17 cellular contexts compared by ENCODE assay signal in the genomic region with DNA sequence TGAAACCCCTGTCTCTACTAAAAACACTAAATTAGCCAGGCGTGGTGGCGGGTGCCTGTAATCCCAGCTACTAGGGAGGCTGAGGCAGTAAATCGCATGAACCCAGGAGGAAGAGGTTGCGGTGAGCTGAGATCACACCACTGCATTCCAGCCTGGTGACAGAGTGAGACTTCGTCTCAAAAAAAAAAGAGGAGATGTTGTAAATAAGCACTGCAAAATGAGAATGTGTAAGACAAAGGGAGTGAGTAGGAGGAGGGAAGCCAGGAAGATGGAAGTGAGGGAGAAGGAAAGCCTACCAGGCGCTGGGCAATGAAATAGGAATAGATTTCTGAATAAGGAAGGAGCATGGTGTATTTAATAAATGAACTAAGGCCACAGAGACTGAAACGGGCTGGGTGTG. TPM values are rescaled to one million over a fixed set of nuclear protein-coding genes. Genes with fewer than 3 reads are reported as not detected.
DNase-seq lines count a peak whose midpoint lies in the region; ATAC-seq and TF ChIP-seq lines count a peak whose summit lies in the region.
"Had no signal": no experiment of that assay in that cellular context is flagged by ENCODE, and none has a peak within 500 bp of the region (broad histone marks: within the 10 kb centered on the region; RNA-seq: fewer than 3 reads in every experiment).

No MANE protein-coding gene starts in this region.

- TF ChIP-seq CTCF in mammary epithelial cell (conservative IDR thresholded peaks at IDR 0.05 in 1 of 2, IDR thresholded peaks at IDR 0.05 in 1 of 2; ENCODE audit: extremely low read depth in 1 of 2, insufficient read depth in 1 of 2, low read depth in 1 of 2, low read length in 2 of 2) (no peak), breast epithelium (IDR thresholded peaks at IDR 0.05) (no peak), fibroblast of villous mesenchyme (IDR thresholded peaks at IDR 0.05; ENCODE audit: insufficient read depth, low read depth, low read length) (no peak)

- H3K4me3 ChIP-seq in mammary epithelial cell (replicated peaks in 1 of 3; ENCODE audit: insufficient read depth in 1 of 3, low read depth in 2 of 3, low read length in 3 of 3) (no peak overlapping the region), breast epithelium (no peak overlapping the region), fibroblast of villous mesenchyme (ENCODE audit: low read depth, low read length) (no peak overlapping the region)
- H3K4me3 ChIP-seq: BLaER1 treated with 17β-estradiol and CSF1 and Interleukin-3, amounts not matched to agents 10 nM and 100 nM; PC-9 had no signal

- H3K27me3 ChIP-seq in mammary epithelial cell (ENCODE audit: insufficient read depth, low read length) (no peaks in the 10 kb centered on the region), breast epithelium (no peaks in the 10 kb centered on the region)
- H3K27me3 ChIP-seq: BLaER1 treated with 17β-estradiol and CSF1 and Interleukin-3, amounts not matched to agents 10 nM and 100 nM had no signal

- no peaks in the 10 kb centered on the region for H3K36me3 ChIP-seq in mammary epithelial cell (ENCODE audit: insufficient read depth, low read length)
- no peaks in the 10 kb centered on the region for H3K36me3 ChIP-seq in breast epithelium
- H3K36me3 ChIP-seq: BLaER1 treated with 17β-estradiol and CSF1 and Interleukin-3, amounts not matched to agents 10 nM and 100 nM had no signal

- no peak overlapping the region for H3K4me2 ChIP-seq in mammary epithelial cell (ENCODE audit: insufficient read depth, low read depth, low read length)
- H3K4me2 ChIP-seq: BLaER1 treated with 17β-estradiol and CSF1 and Interleukin-3, amounts not matched to agents 10 nM and 100 nM; PC-9 had no signal

- dilution Hi-C loops in mammary epithelial cell (cut with HindIII; ENCODE audit: low sequenced_read_pairs) = no loop called here

- no peak for TF ChIP-seq POLR2A in breast epithelium (IDR thresholded peaks at IDR 0.05)

- H2AFZ ChIP-seq in mammary epithelial cell (ENCODE audit: low read depth, low read length) = no peak overlapping the region
- H2AFZ ChIP-seq: PC-9 had no signal

- H3K9me3 ChIP-seq in mammary epithelial cell (replicated peaks; ENCODE audit: insufficient read depth, low read length) (no peaks in the 10 kb centered on the region), breast epithelium (no peaks in the 10 kb centered on the region)

- intact Hi-C loops in mammary epithelial cell (cut with micrococcal nuclease) = no loop called here
- intact Hi-C loops in breast epithelium (cut with DNase I; ENCODE audit: low total_unique reads) = no loop called here

- ATAC-seq in HG03095 (IDR thresholded peaks at IDR 0.05; ENCODE audit: unreplicated experiment) (no peak), HG02798 (IDR thresholded peaks at IDR 0.05; ENCODE audit: poor library complexity, unreplicated experiment) (no peak), GM18870 (IDR thresholded peaks at IDR 0.05; ENCODE audit: unreplicated experiment) (no peak)

- H3K4me1 ChIP-seq in mammary epithelial cell (ENCODE audit: insufficient read depth, low read length) = no peaks in the 10 kb centered on the region
- no peaks in the 10 kb centered on the region for H3K4me1 ChIP-seq in breast epithelium
- H3K4me1 ChIP-seq: BLaER1 treated with 17β-estradiol and CSF1 and Interleukin-3, amounts not matched to agents 10 nM and 100 nM had no signal

- H3K79me2 ChIP-seq in mammary epithelial cell (ENCODE audit: insufficient read depth, low read length) = no peaks in the 10 kb centered on the region

- no TSS peak for BruUV-seq in mammary epithelial cell (replicated peaks; lab: Mats Ljungman, UMichigan)

- no peaks in the 10 kb centered on the region for H4K20me1 ChIP-seq in mammary epithelial cell (ENCODE audit: insufficient read depth, low read length)
- H4K20me1 ChIP-seq: BLaER1 treated with 17β-estradiol and CSF1 and Interleukin-3, amounts not matched to agents 10 nM and 100 nM had no signal

- H3K27ac ChIP-seq in mammary epithelial cell (ENCODE audit: insufficient read depth, low read depth, low read length) = no peak overlapping the region
- no peak overlapping the region for H3K27ac ChIP-seq in breast epithelium
- H3K27ac ChIP-seq: 22Rv1; BLaER1 treated with 17β-estradiol and CSF1 and Interleukin-3, amounts not matched to agents 10 nM and 100 nM; PC-9 had no signal

- peak; percentile 13 for DNase-seq in mammary epithelial cell
- no peak for DNase-seq in breast epithelium (ENCODE audit: low spot score in 2 of 2)
- DNase-seq in RPMI7951 (ENCODE audit: low read depth) = peak; percentile 30
- peak; percentile 22 for DNase-seq in fibroblast of villous mesenchyme (ENCODE audit: low read depth)
- DNase-seq in activated effector memory CD4-positive, alpha-beta T cell treated with anti-CD3 and anti-CD28 coated beads, Interleukin-2, amount 50 U/mL, for 16 hours = no peak
- DNase-seq: DMS 273 treated with DMSO at 0.1 percent for 48 hours, H7, KG1, NCI-H1694, NCI-H2227 treated with DMSO at 0.1 percent for 48 hours, NCI-H524 had no signal

- no peak overlapping the region for H3K9ac ChIP-seq in mammary epithelial cell (ENCODE audit: insufficient read depth, low read length)
- H3K9ac ChIP-seq: BLaER1 treated with 17β-estradiol and CSF1 and Interleukin-3, amounts not matched to agents 10 nM and 100 nM had no signal

- 71% methylated on average over 7 of the region's 7 CpGs for WGBS in mammary epithelial cell (ENCODE audit: low coverage, missing lambda C conversion rate)

- CTCF ChIA-PET in mammary epithelial cell (lab: Charles Lee; ENCODE audit: low non-redundant PET) = no interaction called here

- in situ Hi-C loops in mammary epithelial cell (cut with MboI; ENCODE audit: low sequenced_read_pairs in 2 of 2) = no loop called here

RNA-seq across cellular contexts. Expression of a gene that starts 8.7 kb away (rescaled TPM):
- 100 to 1,000 TPM; 114 to 243 TPM for total RNA-seq in mammary epithelial cell
- polyA plus RNA-seq in mammary epithelial cell = 132 TPM
- polyA minus RNA-seq in mammary epithelial cell = 482 TPM
- 100 to 1,000 TPM; 173 to 183 (median 176) TPM for total RNA-seq in breast epithelium
- total RNA-seq in RPMI7951 (2014; rRNA removed; shearing (Covaris generic)) = 65.7 and 69.7 TPM in 2 replicates
- total RNA-seq in fibroblast of villous mesenchyme = 107 and 117 TPM in 2 replicates

RNA-seq across cellular contexts. Expression of a gene that starts 16.8 kb away (rescaled TPM):
- total RNA-seq in mammary epithelial cell (1 to 10 TPM; 2.2 to 5.7 TPM), breast epithelium (10 to 100 TPM in 1 of 3 donors, 1 to 10 TPM in 2; 3.7 to 10.9 (median 6.9) TPM), fibroblast of villous mesenchyme (3.5 and 3.9 TPM in 2 replicates)
- 0.87 TPM for polyA plus RNA-seq in mammary epithelial cell
- polyA minus RNA-seq in mammary epithelial cell = 4.4 TPM
- total RNA-seq in RPMI7951 (2014; rRNA removed; shearing (Covaris generic)) = 0.39 and 0.48 TPM in 2 replicates

RNA-seq across cellular contexts. Expression of a gene that starts 31.2 kb away (rescaled TPM):
- total RNA-seq in mammary epithelial cell (10 to 100 TPM; 17.8 to 35.5 TPM), breast epithelium (10 to 100 TPM; 36.6 to 52.6 (median 41.6) TPM), fibroblast of villous mesenchyme (26.8 and 34.5 TPM in 2 replicates)
- 10.2 TPM for polyA plus RNA-seq in mammary epithelial cell
- polyA minus RNA-seq in mammary epithelial cell = 8.5 TPM
- 5.3 and 8.2 TPM in 2 replicates for total RNA-seq in RPMI7951 (2014; rRNA removed; shearing (Covaris generic))

RNA-seq across cellular contexts. Expression of a gene that starts 43.7 kb away (rescaled TPM):
- total RNA-seq in mammary epithelial cell (1 to 10 TPM; 5.1 to 7.8 TPM), breast epithelium (10 to 100 TPM; 15.4 to 42.7 (median 31.1) TPM), fibroblast of villous mesenchyme (7.4 and 9.1 TPM in 2 replicates)
- polyA plus RNA-seq in mammary epithelial cell = 3.1 TPM
- not detected for polyA minus RNA-seq in mammary epithelial cell
- 8.8 and 9.1 TPM in 2 replicates for total RNA-seq in RPMI7951 (2014; rRNA removed; shearing (Covaris generic))

RNA-seq across cellular contexts. Expression of a gene that starts 47.8 kb away (rescaled TPM):
- total RNA-seq in mammary epithelial cell = under 1 TPM; 0.28 to 0.83 TPM
- polyA plus RNA-seq in mammary epithelial cell = 0.07 TPM
- polyA minus RNA-seq in mammary epithelial cell = 0.41 TPM
- 10 to 100 TPM in 1 of 3 donors, 1 to 10 TPM in 2; 4.2 to 11.5 (median 6.6) TPM for total RNA-seq in breast epithelium
- total RNA-seq in RPMI7951 (2014; rRNA removed; shearing (Covaris generic)) = 0.12 and 0.20 TPM in 2 replicates
- 0.64 and 1.3 TPM in 2 replicates for total RNA-seq in fibroblast of villous mesenchyme

Comparison
In these comparisons a context has a peak if more than half of its experiments do, and no peak if none do; other contexts are left out.
1. DNase-seq: peak in mammary epithelial cell (single experiment), RPMI7951 (single experiment) and fibroblast of villous mesenchyme (single experiment); none in breast epithelium (0 of 2) and activated effector memory CD4-positive, alpha-beta T cell treated with anti-CD3 and anti-CD28 coated beads, Interleukin-2, amount 50 U/mL, for 16 hours (single experiment).